14 cellular contexts compared by ENCODE assay signal in the genomic region with DNA sequence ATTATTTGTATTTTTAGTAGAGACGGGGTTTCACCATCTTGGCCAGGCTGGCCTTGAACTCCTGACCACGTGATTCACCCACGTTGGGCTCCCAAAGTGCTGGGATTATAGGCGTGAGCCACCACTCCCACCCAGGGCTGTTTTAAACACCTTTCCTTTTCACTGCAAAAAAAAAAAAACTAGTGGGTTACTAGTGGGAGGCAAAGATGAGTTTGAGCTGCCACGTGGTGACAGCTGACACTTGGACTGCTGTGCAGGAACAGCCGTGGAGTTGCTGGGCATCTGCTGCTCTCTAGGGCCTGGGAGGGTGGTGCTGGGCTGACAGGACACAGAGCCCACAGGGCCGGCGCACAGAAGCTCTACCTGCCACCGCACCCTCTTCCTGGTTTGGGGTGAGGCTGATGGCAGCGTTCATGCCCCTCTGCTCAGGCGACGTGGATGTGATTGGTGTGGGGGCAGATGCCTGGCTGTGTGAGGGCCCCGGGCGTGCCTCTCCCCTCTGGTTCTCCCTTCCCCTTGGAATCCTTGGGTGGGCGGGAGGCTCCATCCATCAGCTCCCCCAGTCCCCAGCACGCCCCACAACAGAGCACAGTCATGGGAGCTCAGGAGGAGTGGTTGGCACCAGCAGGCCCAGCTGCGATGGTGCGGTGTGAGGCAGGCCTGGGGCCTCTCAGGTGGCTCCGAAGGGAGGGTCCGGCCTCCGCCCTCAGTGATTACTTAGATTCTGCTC. TPM values are rescaled to one million over a fixed set of nuclear protein-coding genes. Genes with fewer than 3 reads are reported as not detected.
DNase-seq lines count a peak whose midpoint lies in the region; ATAC-seq, FAIRE-seq and TF ChIP-seq lines count a peak whose summit lies in the region.
"Had no signal": no experiment of that assay in that cellular context is flagged by ENCODE, and none has a peak within 500 bp of the region (broad histone marks: within the 10 kb centered on the region; RNA-seq: fewer than 3 reads in every experiment).

No MANE protein-coding gene starts in this region.

- peak overlapping the region; percentile 49 for H3K27ac ChIP-seq in SJCRH30
- peak overlapping the region in 2 of 4 donors; percentile 17 to 27 for H3K27ac ChIP-seq in pancreas
- H3K27ac ChIP-seq: BLaER1 treated with 17β-estradiol and CSF1 and Interleukin-3, amounts not matched to agents 10 nM and 100 nM had no signal

- no peaks in the 10 kb centered on the region for H3K27me3 Mint-ChIP-seq in natural killer cell treated with Interleukin-12 subunit alpha and Interleukin-12 subunit beta and Interleukin-15 and Interleukin-18, amount 100 ng/mL, for 72 hours
- no peaks in the 10 kb centered on the region for H3K27me3 Mint-ChIP-seq in natural killer cell (ENCODE audit: low read depth in 2 of 2)
- H3K27me3 Mint-ChIP-seq: CD4-positive, CD25-positive, alpha-beta regulatory T cell had no signal

- intact Hi-C loops in natural killer cell (cut with micrococcal nuclease), result no loop called here
- intact Hi-C loops in head of caudate nucleus (cut with DNase I), result no loop called here
- intact Hi-C loops in pancreas (cut with DNase I), result no loop called here

- no peaks in the 10 kb centered on the region for H3K36me3 Mint-ChIP-seq in natural killer cell treated with Interleukin-12 subunit alpha and Interleukin-12 subunit beta and Interleukin-15 and Interleukin-18, amount 100 ng/mL, for 72 hours
- H3K36me3 Mint-ChIP-seq in natural killer cell, result no peaks in the 10 kb centered on the region

- H3K4me3 Mint-ChIP-seq in natural killer cell treated with Interleukin-12 subunit alpha and Interleukin-12 subunit beta and Interleukin-15 and Interleukin-18, amount 100 ng/mL, for 72 hours, result no peak overlapping the region
- H3K4me3 Mint-ChIP-seq in natural killer cell, result no peak overlapping the region
- H3K4me3 Mint-ChIP-seq: CD4-positive, CD25-positive, alpha-beta regulatory T cell had no signal

- ATAC-seq in natural killer cell treated with Interleukin-12 subunit alpha and Interleukin-12 subunit beta and Interleukin-15 and Interleukin-18, amount 100 ng/mL, for 72 hours, result no peak
- no peak for ATAC-seq in natural killer cell
- no peak for ATAC-seq in pancreas

- H3K36me3 ChIP-seq in SJCRH30 (peaks cover 38% of the 10 kb centered on the region), pancreas (peaks cover 0 to 21% (median 5%) of the 10 kb centered on the region in 3 donors)

- no peak overlapping the region for H3K4me3 ChIP-seq in SJCRH30
- H3K4me3 ChIP-seq in pancreas, result no peak overlapping the region
- H3K4me3 ChIP-seq: BLaER1 treated with 17β-estradiol and CSF1 and Interleukin-3, amounts not matched to agents 10 nM and 100 nM had no signal

- TF ChIP-seq CTCF in natural killer cell (IDR thresholded peaks at IDR 0.05) (no peak), pancreas (IDR thresholded peaks at IDR 0.05) (no peak)

- WGBS in pancreas, 2 donors, result 80 to 84% methylated on average over 21 of the region's 21 CpGs

- no peaks in the 10 kb centered on the region for H3K27me3 ChIP-seq in SJCRH30
- no peaks in the 10 kb centered on the region for H3K27me3 ChIP-seq in pancreas
- H3K27me3 ChIP-seq: BLaER1 treated with 17β-estradiol and CSF1 and Interleukin-3, amounts not matched to agents 10 nM and 100 nM had no signal

- peak; percentile 42 for DNase-seq in natural killer cell treated with Interleukin-12 subunit alpha and Interleukin-12 subunit beta and Interleukin-15 and Interleukin-18, amount 100 ng/mL, for 72 hours (ENCODE audit: low spot score)
- DNase-seq in natural killer cell (no peak), SJCRH30 (peak in 1 of 2 experiments; percentile 44), head of caudate nucleus (peak in 28 of 42 donors; percentile 28 to 87 (median 62)), pancreas (peak in 4 of 6 donors; percentile 11 to 60 (median 20)), SKM-1 (lab: John Stamatoyannopoulos, UW; ENCODE audit: unreplicated experiment) (no peak)
- DNase-seq in activated T-cell treated with anti-CD3 and anti-CD28 coated beads, Interleukin-2, amount 50 U/mL, for 48 hours, result no peak
- no peak for DNase-seq in stimulated activated CD4-positive, alpha-beta T cell treated with anti-CD3 and anti-CD28 coated beads, Interleukin-1b, Interleukin-23, amount 100 ng/mL, for 48 hours
- DNase-seq: ACHN; CD4-positive, CD25-positive, alpha-beta regulatory T cell; DMS53; H7 had no signal

- FAIRE-seq in pancreas (lab: Jason Lieb, UNC), result no peak
- FAIRE-seq: GM18507 had no signal

- H3K9me3 ChIP-seq in SJCRH30 (replicated peaks), result 0 out of 2 replicates have a peak, but pooled peaks cover 3% of the 10 kb centered on the region
- no peaks in the 10 kb centered on the region for H3K9me3 ChIP-seq in pancreas
- H3K9me3 ChIP-seq: BLaER1 treated with 17β-estradiol and CSF1 and Interleukin-3, amounts not matched to agents 10 nM and 100 nM had no signal

- peaks cover 14% of the 10 kb centered on the region for H3K4me1 ChIP-seq in SJCRH30
- peaks cover 0 to 16% (median 6%) of the 10 kb centered on the region in 3 donors for H3K4me1 ChIP-seq in pancreas
- H3K4me1 ChIP-seq: BLaER1 treated with 17β-estradiol and CSF1 and Interleukin-3, amounts not matched to agents 10 nM and 100 nM had no signal

- peaks cover 6% of the 10 kb centered on the region in 2 donors for H3K4me1 Mint-ChIP-seq in natural killer cell treated with Interleukin-12 subunit alpha and Interleukin-12 subunit beta and Interleukin-15 and Interleukin-18, amount 100 ng/mL, for 72 hours (ENCODE audit: low read depth in 2 of 2)
- peaks cover 6 to 9% of the 10 kb centered on the region in 2 donors for H3K4me1 Mint-ChIP-seq in natural killer cell

- H3K27ac Mint-ChIP-seq in natural killer cell treated with Interleukin-12 subunit alpha and Interleukin-12 subunit beta and Interleukin-15 and Interleukin-18, amount 100 ng/mL, for 72 hours, result no peak overlapping the region
- no peak overlapping the region for H3K27ac Mint-ChIP-seq in natural killer cell
- H3K27ac Mint-ChIP-seq: CD4-positive, CD25-positive, alpha-beta regulatory T cell had no signal

- H3K9me3 Mint-ChIP-seq in natural killer cell treated with Interleukin-12 subunit alpha and Interleukin-12 subunit beta and Interleukin-15 and Interleukin-18, amount 100 ng/mL, for 72 hours, result no peaks in the 10 kb centered on the region
- no peaks in the 10 kb centered on the region for H3K9me3 Mint-ChIP-seq in natural killer cell
- H3K9me3 Mint-ChIP-seq: CD4-positive, CD25-positive, alpha-beta regulatory T cell had no signal

RNA-seq across cellular contexts. Expression of gene RABL6, which starts 16.9 kb away (rescaled TPM):
- total RNA-seq in natural killer cell treated with Interleukin-12 subunit alpha and Interleukin-12 subunit beta and Interleukin-15 and Interleukin-18, amount 100 ng/mL, for 72 hours, result 100 to 1,000 TPM in 1 of 2 donors, 10 to 100 TPM in 1; 74.1 to 151 TPM
- 10 to 100 TPM; 72.7 to 82.5 (median 75.9) TPM for total RNA-seq in natural killer cell
- 102 and 108 TPM in 2 replicates for total RNA-seq in SJCRH30 (2014; rRNA removed; shearing (Covaris generic))
- 10 to 100 TPM; 50.7 to 76.5 (median 60.4) TPM for total RNA-seq in pancreas
- 100 to 1,000 TPM in 1 of 2 donors, 10 to 100 TPM in 1; 98.0 to 119 TPM for polyA plus RNA-seq in pancreas

RNA-seq across cellular contexts. Expression of gene AJM1, which starts 17.6 kb away (rescaled TPM):
- total RNA-seq in natural killer cell treated with Interleukin-12 subunit alpha and Interleukin-12 subunit beta and Interleukin-15 and Interleukin-18, amount 100 ng/mL, for 72 hours, result 10 to 100 TPM in 1 of 2 donors, 1 to 10 TPM in 1; 7.8 to 11.2 TPM
- 10 to 100 TPM; 26.6 to 35.6 (median 31.5) TPM for total RNA-seq in natural killer cell
- 0.35 and 0.77 TPM in 2 replicates for total RNA-seq in SJCRH30 (2014; rRNA removed; shearing (Covaris generic))
- 1 to 10 TPM; 2.9 to 5.5 (median 4.2) TPM for total RNA-seq in pancreas
- 10 to 100 TPM in 1 of 2 donors, 1 to 10 TPM in 1; 9.0 to 11.7 TPM for polyA plus RNA-seq in pancreas

RNA-seq across cellular contexts. Expression of gene PHPT1, which starts 24.5 kb away (rescaled TPM):
- 100 to 1,000 TPM in 1 of 2 donors, 10 to 100 TPM in 1; 71.5 to 108 TPM for total RNA-seq in natural killer cell treated with Interleukin-12 subunit alpha and Interleukin-12 subunit beta and Interleukin-15 and Interleukin-18, amount 100 ng/mL, for 72 hours
- 10 to 100 TPM; 63.5 to 69.8 (median 67.7) TPM for total RNA-seq in natural killer cell
- total RNA-seq in SJCRH30 (2014; rRNA removed; shearing (Covaris generic)), result 79.9 and 109 TPM in 2 replicates
- 10 to 100 TPM; 75.2 to 95.5 (median 79.0) TPM for total RNA-seq in pancreas
- polyA plus RNA-seq in pancreas, result 100 to 1,000 TPM; 180 to 189 TPM

RNA-seq across cellular contexts. Expression of gene MAMDC4, which starts 27.5 kb away (rescaled TPM):
- 10 to 100 TPM; 16.0 to 17.2 TPM for total RNA-seq in natural killer cell treated with Interleukin-12 subunit alpha and Interleukin-12 subunit beta and Interleukin-15 and Interleukin-18, amount 100 ng/mL, for 72 hours
- total RNA-seq in natural killer cell (1 to 10 TPM; 4.6 to 6.5 (median 5.8) TPM), pancreas (10 to 100 TPM in 1 of 6 donors, 1 to 10 TPM in 5; 3.0 to 13.3 (median 4.8) TPM)
- 1.9 and 4.4 TPM in 2 replicates for total RNA-seq in SJCRH30 (2014; rRNA removed; shearing (Covaris generic))
- 10 to 100 TPM; 28.7 to 38.6 TPM for polyA plus RNA-seq in pancreas

RNA-seq across cellular contexts. Expression of gene CCDC183, which starts 28.5 kb away (rescaled TPM):
- total RNA-seq in natural killer cell treated with Interleukin-12 subunit alpha and Interleukin-12 subunit beta and Interleukin-15 and Interleukin-18, amount 100 ng/mL, for 72 hours, result under 1 TPM; 0.38 to 0.45 TPM
- total RNA-seq in natural killer cell (under 1 TPM; 0.56 to 0.75 (median 0.65) TPM), pancreas (1 to 10 TPM; 2.4 to 5.5 (median 2.9) TPM)
- total RNA-seq in SJCRH30 (2014; rRNA removed; shearing (Covaris generic)), result 0.14 TPM in 1 of 2 replicates, not detected in the other
- 10 to 100 TPM in 1 of 2 donors, 1 to 10 TPM in 1; 9.2 to 10.7 TPM for polyA plus RNA-seq in pancreas

Comparison
In these comparisons a context has a peak if more than half of its experiments do, and no peak if none do; other contexts are left out.
1. DNase-seq: peak in natural killer cell treated with Interleukin-12 subunit alpha and Interleukin-12 subunit beta and Interleukin-15 and Interleukin-18, amount 100 ng/mL, for 72 hours (single experiment), head of caudate nucleus (28 of 42) and pancreas (4 of 6); none in natural killer cell (single experiment), activated T-cell treated with anti-CD3 and anti-CD28 coated beads, Interleukin-2, amount 50 U/mL, for 48 hours (0 of 2), stimulated activated CD4-positive, alpha-beta T cell treated with anti-CD3 and anti-CD28 coated beads, Interleukin-1b, Interleukin-23, amount 100 ng/mL, for 48 hours (single experiment) and SKM-1 (single experiment).